Comparison of ENCODE assay signal across 16 cellular contexts in the genomic region with DNA sequence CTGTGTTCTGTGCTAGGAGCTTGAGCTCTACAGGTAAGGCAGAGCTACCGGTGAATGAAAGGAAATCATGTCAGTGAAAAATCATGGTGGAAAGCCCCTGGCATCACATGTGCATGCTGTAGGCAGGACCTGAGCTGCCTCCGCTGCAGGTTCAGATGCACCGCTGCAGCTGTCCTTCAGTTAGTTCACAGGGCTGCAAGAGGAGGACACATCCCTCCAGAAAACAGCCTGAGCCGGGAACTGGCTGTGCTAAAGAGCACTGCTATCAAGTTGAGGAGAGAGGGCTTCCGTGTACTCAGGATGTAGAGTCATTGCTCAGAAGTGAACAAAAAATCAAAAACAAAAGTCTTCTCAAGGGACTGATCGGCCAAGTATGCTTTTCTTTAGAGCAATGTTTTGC.
DNase-seq lines count a peak whose midpoint lies in the region; ATAC-seq and TF ChIP-seq lines count a peak whose summit lies in the region.
"Had no signal": no experiment of that assay in that cellular context is flagged by ENCODE, and none has a peak within 500 bp of the region (broad histone marks: within the 10 kb centered on the region; RNA-seq: fewer than 3 reads in every experiment).

No MANE protein-coding gene starts in this region.

- peaks cover 73% of the 10 kb centered on the region for H3K4me1 Mint-ChIP-seq in T-helper 2 cell treated with Interferon-gamma antibody and Interleukin-4, amounts not matched to agents 5 μg/mL and 100 μg/mL, for 36 hours (ENCODE audit: low read depth)
- peaks cover 72% of the 10 kb centered on the region for H3K4me1 Mint-ChIP-seq in activated CD8-positive, alpha-beta memory T cell treated with anti-CD3 and anti-CD28 coated beads, Interleukin-2, amount 10 ng/mL, durations not matched to agents 7 days and 5 days

- H3K27ac Mint-ChIP-seq in T-helper 2 cell treated with Interferon-gamma antibody and Interleukin-4, amounts not matched to agents 5 μg/mL and 100 μg/mL, for 36 hours, result peak overlapping the region; percentile 97
- H3K27ac Mint-ChIP-seq in activated CD8-positive, alpha-beta memory T cell treated with anti-CD3 and anti-CD28 coated beads, Interleukin-2, amount 10 ng/mL, durations not matched to agents 7 days and 5 days, result peak overlapping the region; percentile 85
- H3K27ac Mint-ChIP-seq: mesothelial cell of epicardium had no signal

- H3K4me3 ChIP-seq in osteoblast (ENCODE audit: insufficient read depth, low read length), result no peak overlapping the region
- H3K4me3 ChIP-seq: coronary artery, SJSA1 had no signal

- H3K36me3 Mint-ChIP-seq in T-helper 2 cell treated with Interferon-gamma antibody and Interleukin-4, amounts not matched to agents 5 μg/mL and 100 μg/mL, for 36 hours (ENCODE audit: low read depth), result peaks cover 30% of the 10 kb centered on the region
- H3K36me3 Mint-ChIP-seq in activated CD8-positive, alpha-beta memory T cell treated with anti-CD3 and anti-CD28 coated beads, Interleukin-2, amount 10 ng/mL, durations not matched to agents 7 days and 5 days, result peaks cover 22% of the 10 kb centered on the region

- H3K4me2 ChIP-seq in osteoblast (ENCODE audit: insufficient read depth, low read length), result no peak overlapping the region

- no peaks in the 10 kb centered on the region for H4K20me1 ChIP-seq in osteoblast (ENCODE audit: insufficient read depth, low read length)

- no peaks in the 10 kb centered on the region for H3K79me2 ChIP-seq in osteoblast (ENCODE audit: insufficient read depth, low read length)

- H2AFZ ChIP-seq in osteoblast (ENCODE audit: low read length), result no peak overlapping the region

- H3K27ac ChIP-seq in osteoblast (ENCODE audit: low read depth, low read length), result no peak overlapping the region
- H3K27ac ChIP-seq: C4-2B, SJSA1 had no signal

- H3K9me3 Mint-ChIP-seq in T-helper 2 cell treated with Interferon-gamma antibody and Interleukin-4, amounts not matched to agents 5 μg/mL and 100 μg/mL, for 36 hours, result peaks cover 5% of the 10 kb centered on the region
- H3K9me3 Mint-ChIP-seq in activated CD8-positive, alpha-beta memory T cell treated with anti-CD3 and anti-CD28 coated beads, Interleukin-2, amount 10 ng/mL, durations not matched to agents 7 days and 5 days (ENCODE audit: low read depth), result no peaks in the 10 kb centered on the region
- H3K9me3 Mint-ChIP-seq: mesothelial cell of epicardium had no signal

- H3K36me3 ChIP-seq in osteoblast (ENCODE audit: insufficient read depth, low read length), result peaks cover 8% of the 10 kb centered on the region

- peaks cover 7% of the 10 kb centered on the region for H3K4me1 ChIP-seq in osteoblast (ENCODE audit: insufficient read depth, low read length)

- peak; percentile 29 for ATAC-seq in activated CD8-positive, alpha-beta memory T cell treated with anti-CD3 and anti-CD28 coated beads, Interleukin-2, amount 10 ng/mL, durations not matched to agents 7 days and 5 days
- ATAC-seq in HG02870 (IDR thresholded peaks at IDR 0.05; ENCODE audit: unreplicated experiment) (no peak), GM18858 (IDR thresholded peaks at IDR 0.05; ENCODE audit: unreplicated experiment) (no peak)
- ATAC-seq: HCT116 had no signal

- CTCF ChIA-PET in activated CD8-positive, alpha-beta memory T cell treated with anti-CD3 and anti-CD28 coated beads, Interleukin-2, amount 10 ng/mL, durations not matched to agents 7 days and 5 days (lab: Charles Lee), result interaction anchor here (1.0 kb wide), 1 partner anchor 8 kb away, joined by 3 read pairs; no protein-coding TSS in a partner anchor

- no peaks in the 10 kb centered on the region for H3K27me3 Mint-ChIP-seq in T-helper 2 cell treated with Interferon-gamma antibody and Interleukin-4, amounts not matched to agents 5 μg/mL and 100 μg/mL, for 36 hours (ENCODE audit: low read depth)
- H3K27me3 Mint-ChIP-seq in activated CD8-positive, alpha-beta memory T cell treated with anti-CD3 and anti-CD28 coated beads, Interleukin-2, amount 10 ng/mL, durations not matched to agents 7 days and 5 days, result no peaks in the 10 kb centered on the region

- no peaks in the 10 kb centered on the region for H3K27me3 ChIP-seq in osteoblast (ENCODE audit: insufficient read depth, low read length)
- H3K27me3 ChIP-seq: SJSA1 had no signal

- H3K9me3 ChIP-seq in osteoblast (ENCODE audit: low read depth, low read length), result no peaks in the 10 kb centered on the region
- H3K9me3 ChIP-seq: SJSA1 had no signal

- no peak for TF ChIP-seq CTCF in osteoblast (IDR thresholded peaks at IDR 0.05; ENCODE audit: extremely low read depth, low read depth, low read length)

- peak overlapping the region; percentile 75 for H3K4me3 Mint-ChIP-seq in T-helper 2 cell treated with Interferon-gamma antibody and Interleukin-4, amounts not matched to agents 5 μg/mL and 100 μg/mL, for 36 hours
- peak overlapping the region; percentile 34 for H3K4me3 Mint-ChIP-seq in activated CD8-positive, alpha-beta memory T cell treated with anti-CD3 and anti-CD28 coated beads, Interleukin-2, amount 10 ng/mL, durations not matched to agents 7 days and 5 days
- H3K4me3 Mint-ChIP-seq: mesothelial cell of epicardium had no signal

- DNase-seq in T-helper 2 cell treated with Interferon-gamma antibody and Interleukin-4, amounts not matched to agents 5 μg/mL and 100 μg/mL, for 36 hours (ENCODE audit: low spot score), result no peak
- peak; percentile 77 for DNase-seq in activated CD8-positive, alpha-beta memory T cell treated with anti-CD3 and anti-CD28 coated beads, Interleukin-2, amount 10 ng/mL, durations not matched to agents 7 days and 5 days
- DNase-seq in dermis blood vessel endothelial cell, result peak; percentile 51
- DNase-seq in stimulated activated naive CD4-positive, alpha-beta T cell treated with Interleukin-2 at 50 U/mL for 16 hours (lab: John Stamatoyannopoulos, UW), result peak; percentile 35
- no peak for DNase-seq in osteoblast (ENCODE audit: insufficient read length, low spot score, missing footprints)
- DNase-seq: amniotic stem cell, GDM1, NCI-H2171 treated with DMSO at 0.1 percent for 48 hours, posterior cingulate gyrus had no signal

Comparison
In these comparisons a context has a peak if more than half of its experiments do, and no peak if none do; other contexts are left out.
1. DNase-seq: peak in activated CD8-positive, alpha-beta memory T cell treated with anti-CD3 and anti-CD28 coated beads, Interleukin-2, amount 10 ng/mL, durations not matched to agents 7 days and 5 days (single experiment), dermis blood vessel endothelial cell (single experiment) and stimulated activated naive CD4-positive, alpha-beta T cell treated with Interleukin-2 at 50 U/mL for 16 hours (single experiment); none in T-helper 2 cell treated with Interferon-gamma antibody and Interleukin-4, amounts not matched to agents 5 μg/mL and 100 μg/mL, for 36 hours (single experiment) and osteoblast (single experiment).